5 cellular contexts compared by ENCODE assay signal in genomic region chr2:170126071-170126728, GRCh38. TPM values are rescaled to one million over a fixed set of nuclear protein-coding genes. Genes with fewer than 3 reads are reported as not detected.
"Had no signal": no experiment of that assay in that cellular context is flagged by ENCODE, and none has a peak within 500 bp of the region (broad histone marks: within the 10 kb centered on the region; RNA-seq: fewer than 3 reads in every experiment).

No MANE protein-coding gene starts in this region.

RNA-seq across cellular contexts. Expression of gene MYO3B, which starts 51.7 kb away (rescaled TPM):
- total RNA-seq: dermis blood vessel endothelial cell, left cardiac atrium, lower lobe of right lung, osteocyte had no signal
- polyA plus RNA-seq: naive thymus-derived CD4-positive, alpha-beta T cell had no signal
